Comparison of ENCODE assay signal across 8 cellular contexts in genomic region chr11:117097567-117098268, GRCh38. TPM values are rescaled to one million over a fixed set of nuclear protein-coding genes. Genes with fewer than 3 reads are reported as not detected.
DNase-seq lines count a peak whose midpoint lies in the region; ATAC-seq, FAIRE-seq and TF ChIP-seq lines count a peak whose summit lies in the region.

No MANE protein-coding gene starts in this region.

- H4K8ac ChIP-seq in IMR-90 (ENCODE audit: low read depth in 2 of 2, low read length in 2 of 2) (peak overlapping the region; percentile 46 to 62; a peak in 2 of 4 replicates), H1 (ENCODE audit: extremely low read depth, insufficient read depth, low read length) (peak overlapping the region; percentile 98; the same call in 1 of the 2 replicates)

- 1% methylated on average over 19 of the region's 62 CpGs; no CpG with 5 or more reads in 1 of the 2 experiments for WGBS in IMR-90 (ENCODE audit: extremely low coverage in 2 of 2, insufficient read length in 1 of 2), 2 experiments
- WGBS in H1 (ENCODE audit: extremely low coverage in 1 of 2, insufficient coverage in 1 of 2, insufficient read length in 1 of 2, insufficient replicate concordance in 2 of 2, low coverage in 1 of 2, low lambda C conversion rate in 2 of 2, missing lambda C conversion rate in 1 of 2), 2 experiments, result 1% methylated on average over 24 of the region's 62 CpGs; no CpG with 5 or more reads in 1 of the 2 experiments
- under 1% methylated on average over 17 of the region's 62 CpGs for WGBS in suprapubic skin

- DNase-seq in EH (ENCODE audit: low read depth), result peak; percentile 34
- no peak for DNase-seq in IMR-90
- DNase-seq in activated CD4-positive, alpha-beta T cell treated with anti-CD3 and anti-CD28 coated beads, Interleukin-2, amount 50 U/mL, for 1 hour, result peak; percentile 20
- DNase-seq in H1 (ENCODE audit: low read depth in 1 of 2, low spot score in 2 of 2), result peak in 1 of 2 experiments; percentile 74
- peak; percentile 49 to 80 (median 74) for DNase-seq in mucosa of descending colon
- DNase-seq in suprapubic skin (ENCODE audit: low spot score in 2 of 2), result peak; percentile 83
- no peak for DNase-seq in RCC 7860 (ENCODE audit: low spot score)

- CTCF ChIA-PET in IMR-90 (lab: Yijun Ruan, JAX), result interaction anchor here (1.6 to 3.0 kb wide), 3 partner anchors 52 to 306 kb away, joined by 4 to 22 read pairs (median 8); partner anchors contain the start of gene APOA5
- CTCF ChIA-PET in H1 (lab: Charles Lee; ENCODE audit: partially characterized antibody), result interaction anchor here (0.9 to 2.6 kb wide), 7 partner anchors 8 to 83 kb away, joined by 3 to 22 read pairs (median 3); no protein-coding TSS in a partner anchor

- TF ChIP-seq RAD21 in IMR-90 (IDR thresholded peaks at IDR 0.05; ENCODE audit: low read length) (no peak), H1 (IDR thresholded peaks at IDR 0.05 in 1 of 2, conservative IDR thresholded peaks at IDR 0.05 in 1 of 2; ENCODE audit: low read depth in 2 of 2, low read length in 2 of 2) (no peak)

- H3K79me1 ChIP-seq in IMR-90 (ENCODE audit: low read depth in 1 of 2, low read length in 2 of 2), result peaks cover 20 to 44% of the 10 kb centered on the region in 2 experiments
- peaks cover 4% of the 10 kb centered on the region for H3K79me1 ChIP-seq in H1 (ENCODE audit: low read depth, low read length)

- in situ Hi-C loops in IMR-90 (cut with MboI; ENCODE audit: low sequenced_read_pairs), result no loop called here

- dilution Hi-C loops in IMR-90 (cut with HindIII; ENCODE audit: low sequenced_read_pairs, unreplicated experiment), result no loop called here

- peaks cover 8 to 51% of the 10 kb centered on the region in 2 experiments; a peak in 3 of 4 replicates for H3K79me2 ChIP-seq in H1 (ENCODE audit: control insufficient read depth in 1 of 2, insufficient read depth in 2 of 2, low read length in 2 of 2)

- H4K20me1 ChIP-seq in IMR-90 (ENCODE audit: insufficient read depth, low read length) (peaks cover 42% of the 10 kb centered on the region), H1 (replicated peaks in 1 of 2; ENCODE audit: control insufficient read depth in 1 of 2, insufficient read depth in 2 of 2, low read length in 2 of 2) (peaks cover 6 to 13% of the 10 kb centered on the region in 2 experiments)

- peak overlapping the region; percentile 26; the same call in 1 of the 2 replicates for H2AK5ac ChIP-seq in IMR-90 (ENCODE audit: low read depth, low read length)
- no peak overlapping the region for H2AK5ac ChIP-seq in H1 (ENCODE audit: low read depth, low read length)

- H3K27ac ChIP-seq in IMR-90 (ENCODE audit: insufficient read depth, low read length) (peak overlapping the region; percentile 96), H1 (ENCODE audit: low read depth, low read length) (peak overlapping the region; percentile 94), suprapubic skin (peak overlapping the region; percentile 97)

- peak overlapping the region; percentile 61; the same call in 1 of the 2 replicates for H3K18ac ChIP-seq in IMR-90 (ENCODE audit: low read depth, low read length)
- H3K18ac ChIP-seq in H1 (ENCODE audit: extremely low read depth, low read length), result peak overlapping the region; percentile 60; the same call in 1 of the 2 replicates

- intact Hi-C loops in IMR-90 (cut with micrococcal nuclease) (loop anchor here (1.0 to 5.0 kb wide), 5 partner anchors 70 to 307 kb away; partner anchors contain the start of gene APOA5), mucosa of descending colon (cut with DNase I, micrococcal nuclease) (loop anchor here in 1 of 2 donors (5.0 kb wide), 1 partner anchor 215 kb away; no protein-coding TSS in a partner anchor)

- H3K36me3 ChIP-seq in IMR-90 (ENCODE audit: control insufficient read depth, insufficient read depth, low read length) (no peaks in the 10 kb centered on the region), H1 (ENCODE audit: control insufficient read depth in 2 of 4, insufficient read depth in 4 of 4, low read length in 3 of 4) (no peaks in the 10 kb centered on the region; a peak in 1 of 8 replicates), mucosa of descending colon (ENCODE audit: low read depth) (no peaks in the 10 kb centered on the region), suprapubic skin (no peaks in the 10 kb centered on the region)

- H3K9me1 ChIP-seq in IMR-90 (ENCODE audit: insufficient read depth, low read length), result peaks cover 17% of the 10 kb centered on the region

- H4K91ac ChIP-seq in IMR-90 (ENCODE audit: insufficient read depth, low read depth, low read length) (peak overlapping the region; percentile 64; the same call in 1 of the 2 replicates), H1 (replicated peaks; ENCODE audit: insufficient read length, low read length) (no peak overlapping the region)

- H2AK9ac ChIP-seq in IMR-90 (replicated peaks; ENCODE audit: low read depth, low read length, poor library complexity), result peak overlapping the region; percentile 18

- ATAC-seq in GM21526 (IDR thresholded peaks at IDR 0.05; ENCODE audit: low FRiP score, unreplicated experiment) (peak; percentile 9), IMR-90 (ENCODE audit: low read depth) (peak; percentile 43), mucosa of descending colon (peak; percentile 32)

- no peak overlapping the region for H2BK15ac ChIP-seq in IMR-90 (ENCODE audit: low read depth, low read length)
- H2BK15ac ChIP-seq in H1 (ENCODE audit: low read length), result no peak overlapping the region

- H3K14ac ChIP-seq in IMR-90 (replicated peaks; ENCODE audit: low read depth, low read length) (peak overlapping the region; percentile 80), H1 (ENCODE audit: insufficient read length) (no peak overlapping the region)

- BruUV-seq in IMR-90 (replicated peaks; lab: Mats Ljungman, UMichigan), result no TSS peak

- TF ChIP-seq POLR2A in IMR-90 (IDR thresholded peaks at IDR 0.05; ENCODE audit: low read depth, low read length), result no peak
- TF ChIP-seq POLR2A in H1 (IDR thresholded peaks at IDR 0.05; ENCODE audit: control extremely low read depth in 1 of 2, low read depth in 2 of 2, low read length in 2 of 2), result no peak
- no peak for TF ChIP-seq POLR2A in suprapubic skin (IDR thresholded peaks at IDR 0.05)

- peak overlapping the region; percentile 96 for H2AFZ ChIP-seq in IMR-90 (replicated peaks; ENCODE audit: low read length, poor library complexity)
- no peak overlapping the region for H2AFZ ChIP-seq in H1 (ENCODE audit: low read length)

- H3K56ac ChIP-seq in IMR-90 (ENCODE audit: extremely low read depth, insufficient read depth, low read length) (peak overlapping the region; percentile 19; the same call in 1 of the 2 replicates), H1 (replicated peaks; ENCODE audit: insufficient read length, low read depth, low read length) (no peak overlapping the region)

- no peak for TF ChIP-seq EP300 in H1 (IDR thresholded peaks at IDR 0.05; ENCODE audit: borderline replicate concordance in 1 of 2, low read depth in 2 of 2, low read length in 2 of 2)
- TF ChIP-seq EP300 in suprapubic skin (IDR thresholded peaks at IDR 0.05), result no peak

- H3K4me2 ChIP-seq in IMR-90 (ENCODE audit: low read depth, low read length) (peak overlapping the region; percentile 84), H1 (ENCODE audit: insufficient read depth in 1 of 2, low read depth in 2 of 2, low read length in 2 of 2) (peak overlapping the region; percentile 55 to 84)

- H2BK20ac ChIP-seq in IMR-90 (ENCODE audit: low read depth, low read length), result no peak overlapping the region
- no peak overlapping the region for H2BK20ac ChIP-seq in H1 (ENCODE audit: low read length)

- H3K23me2 ChIP-seq in H1 (ENCODE audit: low read depth, low read length), result no peaks in the 10 kb centered on the region; the same call in 1 of the 2 replicates

- peak overlapping the region; percentile 35; the same call in 1 of the 2 replicates for H2BK120ac ChIP-seq in IMR-90 (ENCODE audit: low read depth, low read length)
- no peak overlapping the region for H2BK120ac ChIP-seq in H1 (replicated peaks; ENCODE audit: low read depth, low read length)

- POLR2A ChIA-PET in IMR-90 (lab: Charles Lee; ENCODE audit: unreplicated experiment), result interaction anchor here (0.5 to 0.6 kb wide), 2 partner anchors 72 to 111 kb away, joined by 4 to 5 read pairs; no protein-coding TSS in a partner anchor
- POLR2A ChIA-PET in H1 (lab: Charles Lee; ENCODE audit: partially characterized antibody), result interaction anchor here (1.0 to 3.1 kb wide), 10 partner anchors 9 to 347 kb away, joined by 3 to 13 read pairs (median 4); partner anchors contain the start of gene PAFAH1B2

- peak overlapping the region; percentile 66 for H3K9ac ChIP-seq in IMR-90 (ENCODE audit: low read depth, low read length)
- H3K9ac ChIP-seq in H1 (replicated peaks in 1 of 4; ENCODE audit: extremely low read depth in 1 of 4, low read depth in 3 of 4, low read length in 3 of 4), result peak overlapping the region; percentile 76 to 99 (median 94)

- H3K23ac ChIP-seq in IMR-90 (ENCODE audit: low read depth, low read length) (peak overlapping the region; percentile 82), H1 (ENCODE audit: insufficient read length) (no peak overlapping the region)

- TF ChIP-seq CTCF in IMR-90 (conservative IDR thresholded peaks at IDR 0.05; ENCODE audit: low read depth, low read length) (no peak), H1 (IDR thresholded peaks at IDR 0.05; ENCODE audit: control extremely low read depth in 1 of 3, insufficient read depth in 1 of 3, low read depth in 1 of 3, low read length in 3 of 3) (no peak), mucosa of descending colon (IDR thresholded peaks at IDR 0.05) (no peak), suprapubic skin (IDR thresholded peaks at IDR 0.05) (no peak)

- H4K5ac ChIP-seq in IMR-90 (ENCODE audit: low read depth, low read length), result peak overlapping the region; percentile 30; the same call in 1 of the 2 replicates
- H4K5ac ChIP-seq in H1 (ENCODE audit: insufficient read length, low read depth, low read length), result peak overlapping the region; percentile 78

- H3K4me3 ChIP-seq in IMR-90 (ENCODE audit: insufficient read depth, low read depth, low read length), result peak overlapping the region; percentile 98
- peak overlapping the region; percentile 82 to 95 (median 90) for H3K4me3 ChIP-seq in H1 (ENCODE audit: extremely low read depth in 1 of 4, insufficient read depth in 2 of 4, low read depth in 3 of 4, low read length in 4 of 4)
- peak overlapping the region; percentile 83 for H3K4me3 ChIP-seq in mucosa of descending colon
- peak overlapping the region; percentile 78 for H3K4me3 ChIP-seq in suprapubic skin

- H3K4ac ChIP-seq in IMR-90 (ENCODE audit: low read depth, low read length) (peak overlapping the region; percentile 82), H1 (replicated peaks; ENCODE audit: insufficient read length, low read depth, low read length) (no peak overlapping the region)

- H3K27me3 ChIP-seq in IMR-90 (ENCODE audit: control insufficient read depth, insufficient read depth, low read length) (no peaks in the 10 kb centered on the region), H1 (replicated peaks in 1 of 4; ENCODE audit: control insufficient read depth in 3 of 4, extremely low read depth in 1 of 4, insufficient read depth in 3 of 4, low read length in 3 of 4) (no peaks in the 10 kb centered on the region), suprapubic skin (no peaks in the 10 kb centered on the region)

- H3K9me3 ChIP-seq in IMR-90 (ENCODE audit: control insufficient read depth, insufficient read depth, low read length) (no peaks in the 10 kb centered on the region), H1 (ENCODE audit: insufficient read depth in 2 of 2, low read depth in 1 of 2, low read length in 1 of 2) (no peaks in the 10 kb centered on the region), mucosa of descending colon (no peaks in the 10 kb centered on the region), suprapubic skin (no peaks in the 10 kb centered on the region)

- H2BK12ac ChIP-seq in H1 (ENCODE audit: low read depth, low read length), result peak overlapping the region; percentile 55; the same call in 1 of the 2 replicates

- H2BK5ac ChIP-seq in IMR-90 (ENCODE audit: low read depth, low read length, poor library complexity, severe bottlenecking), result peak overlapping the region; percentile 89
- peak overlapping the region; percentile 69; the same call in 1 of the 2 replicates for H2BK5ac ChIP-seq in H1 (ENCODE audit: low read depth, low read length)

- H3K4me1 ChIP-seq in IMR-90 (ENCODE audit: control insufficient read depth, insufficient read depth, low read length) (peaks cover 16% of the 10 kb centered on the region), H1 (replicated peaks in 1 of 4; ENCODE audit: control insufficient read depth in 3 of 4, insufficient read depth in 4 of 4, low read length in 3 of 4) (peaks cover 5 to 15% (median 10%) of the 10 kb centered on the region in 4 experiments; a peak in 6 of 7 replicates), mucosa of descending colon (ENCODE audit: low read depth) (peaks cover 30% of the 10 kb centered on the region), suprapubic skin (peaks cover 51% of the 10 kb centered on the region)

- FAIRE-seq in H1 (lab: Jason Lieb, UNC) (no peak), RCC 7860 (lab: Jason Lieb, UNC) (no peak)

RNA-seq across cellular contexts. Expression of gene SIK3, which starts 0.5 kb away (rescaled TPM):
- total RNA-seq in IMR-90 (2012; rRNA removed), result 8.2 and 17.2 TPM in 2 replicates
- 7.5 and 9.1 TPM in 2 replicates for polyA plus RNA-seq in IMR-90 (2012; rRNA removed)
- 4.5 and 6.9 TPM in 2 replicates for polyA plus RNA-seq in IMR-90 (2012; cell fraction: cytosol; rRNA removed)
- 18.6 and 18.8 TPM in 2 replicates for polyA plus RNA-seq in IMR-90 (2012; cell fraction: nucleus; rRNA removed; ENCODE audit: low replicate concordance)
- 32.1 and 32.6 TPM in 2 replicates for total RNA-seq in H1 (2021; fragmentation: NEBNext Ultra II Directional; extraction: Animal tissue kit (Norgen Biotek cat#: 25700))
- polyA plus RNA-seq in H1 (2011; rRNA removed), result 18.3 and 19.9 TPM in 2 replicates
- polyA plus RNA-seq in H1 (2011; cell fraction: cytosol; rRNA removed), result 12.0 TPM
- polyA plus RNA-seq in H1 (2011; cell fraction: nucleus; rRNA removed), result 29.2 TPM
- polyA plus RNA-seq in H1 (2012, experiment 1 of 2), result 15.5 to 19.3 TPM (median 18.7 TPM) in 4 replicates
- 6.3 TPM for polyA plus RNA-seq in H1 (2012, experiment 2 of 2)
- 10.8 TPM for polyA plus RNA-seq in H1 (2013, experiment 1 of 2)
- polyA plus RNA-seq in H1 (2013, experiment 2 of 2), result 10.3 TPM
- 20.9 and 24.9 TPM in 2 replicates for polyA minus RNA-seq in H1 (2011; rRNA and poly(A)+ RNA removed)
- 19.3 TPM for polyA minus RNA-seq in H1 (2011; cell fraction: cytosol; rRNA and poly(A)+ RNA removed)
- 42.0 TPM for polyA minus RNA-seq in H1 (2011; cell fraction: nucleus; rRNA and poly(A)+ RNA removed)
- total RNA-seq in mucosa of descending colon, result 10 to 100 TPM; 28.1 to 55.6 (median 41.8) TPM
- 10 to 100 TPM; 31.6 to 60.8 (median 37.5) TPM for total RNA-seq in suprapubic skin

RNA-seq across cellular contexts. Expression of gene PAFAH1B2, which starts 46.4 kb away (rescaled TPM):
- total RNA-seq in IMR-90 (2012; rRNA removed) (213 and 280 TPM in 2 replicates), mucosa of descending colon (10 to 100 TPM; 67.9 to 72.7 (median 71.9) TPM), suprapubic skin (10 to 100 TPM; 58.0 to 67.5 (median 63.3) TPM)
- polyA plus RNA-seq in IMR-90 (2012; rRNA removed) (24.2 and 29.8 TPM in 2 replicates), H1 (2011; rRNA removed) (26.2 and 38.2 TPM in 2 replicates)
- polyA plus RNA-seq in IMR-90 (2012; cell fraction: cytosol; rRNA removed), result 10.3 and 25.1 TPM in 2 replicates
- polyA plus RNA-seq in IMR-90 (2012; cell fraction: nucleus; rRNA removed; ENCODE audit: low replicate concordance), result 7.3 and 18.9 TPM in 2 replicates
- total RNA-seq in H1 (2021; fragmentation: NEBNext Ultra II Directional; extraction: Animal tissue kit (Norgen Biotek cat#: 25700)), result 151 and 161 TPM in 2 replicates
- 38.1 TPM for polyA plus RNA-seq in H1 (2011; cell fraction: cytosol; rRNA removed)
- polyA plus RNA-seq in H1 (2011; cell fraction: nucleus; rRNA removed), result 26.6 TPM
- 59.5 to 77.0 TPM (median 64.7 TPM) in 4 replicates for polyA plus RNA-seq in H1 (2012, experiment 1 of 2)
- polyA plus RNA-seq in H1 (2012, experiment 2 of 2), result 19.8 TPM
- polyA plus RNA-seq in H1 (2013, experiment 1 of 2), result 66.1 TPM
- polyA plus RNA-seq in H1 (2013, experiment 2 of 2), result 68.8 TPM
- 256 and 265 TPM in 2 replicates for polyA minus RNA-seq in H1 (2011; rRNA and poly(A)+ RNA removed)
- 130 TPM for polyA minus RNA-seq in H1 (2011; cell fraction: cytosol; rRNA and poly(A)+ RNA removed)
- polyA minus RNA-seq in H1 (2011; cell fraction: nucleus; rRNA and poly(A)+ RNA removed), result 53.9 TPM

Comparison
In these comparisons a context has a peak if more than half of its experiments do, and no peak if none do; other contexts are left out.
1. DNase-seq: peak in EH (single experiment), activated CD4-positive, alpha-beta T cell treated with anti-CD3 and anti-CD28 coated beads, Interleukin-2, amount 50 U/mL, for 1 hour (single experiment), mucosa of descending colon (3 of 3) and suprapubic skin (2 of 2); none in IMR-90 (single experiment) and RCC 7860 (single experiment).
2. Peak in every context shown above with its lines, with median percentiles within 50 percentile points of each other: ATAC-seq, H3K27ac ChIP-seq and H3K4me3 ChIP-seq.